ENCODE assay signal across 17 cellular contexts in the genomic region with DNA sequence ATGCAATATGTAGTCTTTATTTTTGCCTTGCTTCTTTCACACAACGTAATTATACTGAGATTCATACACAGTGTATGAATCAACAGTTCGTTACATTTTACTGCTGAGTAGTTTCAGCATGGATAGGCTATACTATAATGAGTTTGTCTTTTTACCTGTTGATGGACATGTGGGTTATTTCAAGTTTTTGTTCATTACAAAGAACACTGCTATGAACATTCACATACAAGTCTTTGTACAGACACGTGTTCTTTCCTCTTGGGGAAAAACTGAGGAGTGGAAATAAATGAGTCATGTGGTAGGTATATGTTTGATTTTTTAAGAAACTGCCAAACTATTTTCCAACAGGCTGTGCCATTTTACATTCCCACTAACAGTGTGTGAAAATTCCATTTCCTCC. TPM values are rescaled to one million over a fixed set of nuclear protein-coding genes. Genes with fewer than 3 reads are reported as not detected.
DNase-seq lines count a peak whose midpoint lies in the region; ATAC-seq, FAIRE-seq and TF ChIP-seq lines count a peak whose summit lies in the region.
"Had no signal": no experiment of that assay in that cellular context is flagged by ENCODE, and none has a peak within 500 bp of the region (broad histone marks: within the 10 kb centered on the region; RNA-seq: fewer than 3 reads in every experiment).

No MANE protein-coding gene starts in this region.

- no peak for ATAC-seq in GM18909 (IDR thresholded peaks at IDR 0.05; ENCODE audit: poor library complexity, unreplicated experiment)
- ATAC-seq: K562 had no signal

- H3K27me3 ChIP-seq in bronchial epithelial cell (ENCODE audit: control insufficient read depth, insufficient read depth, low read length) = no peaks in the 10 kb centered on the region

- no peaks in the 10 kb centered on the region for H3K36me3 ChIP-seq in HEK293 (ENCODE audit: control insufficient read depth in 2 of 2, insufficient read depth in 1 of 2, low read length in 2 of 2)
- no peaks in the 10 kb centered on the region for H3K36me3 ChIP-seq in bronchial epithelial cell (ENCODE audit: control insufficient read depth, insufficient read depth, low read length)

- FAIRE-seq in bronchial epithelial cell (lab: Jason Lieb, UNC) = no peak
- FAIRE-seq in H54 (lab: Jason Lieb, UNC) = no peak
- FAIRE-seq: A204.1, G401.6, GM12892, K562 had no signal

- POLR2A ChIA-PET in HEK293 (lab: Yijun Ruan, JAX) = no interaction called here

- H3K4me1 ChIP-seq in HEK293 (ENCODE audit: control insufficient read depth, insufficient read depth, low read length) = no peaks in the 10 kb centered on the region

- no peak overlapping the region for H3K4me3 ChIP-seq in HEK293 (ENCODE audit: low read depth, low read length)
- no peak overlapping the region for H3K4me3 ChIP-seq in bronchial epithelial cell (ENCODE audit: low read depth, low read length)
- H3K4me3 ChIP-seq in skeletal muscle cell (ENCODE audit: low read depth, low read length) = no peak overlapping the region
- H3K4me3 ChIP-seq: K562 had no signal

- H3K9me3 ChIP-seq in HEK293 (ENCODE audit: control insufficient read depth, insufficient read depth, low read depth, low read length) = no peaks in the 10 kb centered on the region

- no peak overlapping the region for H3K27ac ChIP-seq in HEK293 (ENCODE audit: extremely low read depth, low read depth, low read length)
- H3K27ac ChIP-seq: C4-2B, HL-60 had no signal

- CTCF ChIA-PET in HEK293 (lab: Yijun Ruan, JAX) = no interaction called here

- TF ChIP-seq POLR2A in H54 (IDR thresholded peaks at IDR 0.05; ENCODE audit: low read depth, low read length) = no peak

- TF ChIP-seq CTCF in HEK293 (tag by site-specific recombination; IDR thresholded peaks at IDR 0.05) (no peak), bronchial epithelial cell (IDR thresholded peaks at IDR 0.05; ENCODE audit: insufficient read depth, low read length, severe bottlenecking) (no peak)

- DNase-seq in bronchial epithelial cell (ENCODE audit: low read depth) (peak; percentile 74), fibroblast of peridontal ligament (ENCODE audit: extremely low read depth) (peak; percentile 27), skeletal muscle cell (ENCODE audit: low read depth) (peak; percentile 31), NCI-H510A (lab: John Stamatoyannopoulos, UW) (no peak), H54 (ENCODE audit: insufficient read length, low spot score) (no peak)
- DNase-seq: CD4-positive, alpha-beta memory T cell; DMS79; EL had no signal

TF ChIP-seq in HEK293, 187 proteins besides CTCF, POLR2A, EP300 and RAD21:
- TF ChIP-seq ZFP3 (tag by site-specific recombination; IDR thresholded peaks at IDR 0.05; ENCODE audit: low read depth) (no peak), ZNF513 (tag by site-specific recombination; IDR thresholded peaks at IDR 0.05) (no peak), PATZ1 (tag by site-specific recombination; IDR thresholded peaks at IDR 0.05) (no peak), SCRT2 (tag by site-specific recombination; IDR thresholded peaks at IDR 0.05) (peak; percentile 71), ZNF155 (tag by site-specific recombination; IDR thresholded peaks at IDR 0.05) (no peak), WT1 (tag by site-specific recombination; IDR thresholded peaks at IDR 0.05) (no peak)
- TF ChIP-seq, protein P1, sequence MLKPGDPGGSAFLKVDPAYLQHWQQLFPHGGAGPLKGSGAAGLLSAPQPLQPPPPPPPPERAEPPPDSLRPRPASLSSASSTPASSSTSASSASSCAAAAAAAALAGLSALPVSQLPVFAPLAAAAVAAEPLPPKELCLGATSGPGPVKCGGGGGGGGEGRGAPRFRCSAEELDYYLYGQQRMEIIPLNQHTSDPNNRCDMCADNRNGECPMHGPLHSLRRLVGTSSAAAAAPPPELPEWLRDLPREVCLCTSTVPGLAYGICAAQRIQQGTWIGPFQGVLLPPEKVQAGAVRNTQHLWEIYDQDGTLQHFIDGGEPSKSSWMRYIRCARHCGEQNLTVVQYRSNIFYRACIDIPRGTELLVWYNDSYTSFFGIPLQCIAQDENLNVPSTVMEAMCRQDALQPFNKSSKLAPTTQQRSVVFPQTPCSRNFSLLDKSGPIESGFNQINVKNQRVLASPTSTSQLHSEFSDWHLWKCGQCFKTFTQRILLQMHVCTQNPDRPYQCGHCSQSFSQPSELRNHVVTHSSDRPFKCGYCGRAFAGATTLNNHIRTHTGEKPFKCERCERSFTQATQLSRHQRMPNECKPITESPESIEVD (tag by site-specific recombination; IDR thresholded peaks at IDR 0.05) = 0 out of 2 replicates have a peak, but pooled peaks have one; percentile 6
- TF ChIP-seq, protein P2, sequence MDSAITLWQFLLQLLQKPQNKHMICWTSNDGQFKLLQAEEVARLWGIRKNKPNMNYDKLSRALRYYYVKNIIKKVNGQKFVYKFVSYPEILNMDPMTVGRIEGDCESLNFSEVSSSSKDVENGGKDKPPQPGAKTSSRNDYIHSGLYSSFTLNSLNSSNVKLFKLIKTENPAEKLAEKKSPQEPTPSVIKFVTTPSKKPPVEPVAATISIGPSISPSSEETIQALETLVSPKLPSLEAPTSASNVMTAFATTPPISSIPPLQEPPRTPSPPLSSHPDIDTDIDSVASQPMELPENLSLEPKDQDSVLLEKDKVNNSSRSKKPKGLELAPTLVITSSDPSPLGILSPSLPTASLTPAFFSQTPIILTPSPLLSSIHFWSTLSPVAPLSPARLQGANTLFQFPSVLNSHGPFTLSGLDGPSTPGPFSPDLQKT (IDR thresholded peaks at IDR 0.05; ENCODE audit: borderline replicate concordance, low read depth, low read length) = no peak

RNA-seq across cellular contexts. Expression of gene ENOX1, which starts 35.1 kb away (rescaled TPM):
- total RNA-seq in bronchial epithelial cell = 0.51 and 0.79 TPM in 2 replicates
- total RNA-seq: B cell; CD4-positive, alpha-beta memory T cell; K562 had no signal

Comparison
In these comparisons a context has a peak if more than half of its experiments do, and no peak if none do; other contexts are left out.
1. DNase-seq: peak in bronchial epithelial cell (single experiment), fibroblast of peridontal ligament (single experiment) and skeletal muscle cell (single experiment); none in NCI-H510A (single experiment) and H54 (single experiment).